In genomic region chr2:85419009-85419711, GRCh38 we compare ENCODE assay signal across 8 cellular contexts. TPM values are rescaled to one million over a fixed set of nuclear protein-coding genes. Genes with fewer than 3 reads are reported as not detected.
DNase-seq lines count a peak whose midpoint lies in the region; ATAC-seq and TF ChIP-seq lines count a peak whose summit lies in the region.

No MANE protein-coding gene starts in this region.

- H3K4me3 Mint-ChIP-seq in CD4-positive, alpha-beta T cell, result peak overlapping the region; percentile 100
- H3K4me3 Mint-ChIP-seq in naive thymus-derived CD8-positive, alpha-beta T cell, result peak overlapping the region; percentile 88 to 100 (median 96)

- POLR2A ChIA-PET in CD4-positive, alpha-beta T cell (lab: Charles Lee), result interaction anchor here (0.6 to 4.8 kb wide), 20 partner anchors 10 to 197 kb away, joined by 3 to 47 read pairs (median 6); partner anchors contain the start of genes ELMOD3, GGCX, MAT2A and RETSAT
- POLR2A ChIA-PET in naive thymus-derived CD8-positive, alpha-beta T cell (lab: Charles Lee), result interaction anchor here (0.6 to 4.5 kb wide), 23 partner anchors 10 to 1021 kb away, joined by 3 to 79 read pairs (median 6); partner anchors contain the start of genes C2orf68, CAPG, ELMOD3 and GGCX

- no peaks in the 10 kb centered on the region for H3K9me3 Mint-ChIP-seq in CD4-positive, alpha-beta T cell
- no peaks in the 10 kb centered on the region for H3K9me3 Mint-ChIP-seq in naive thymus-derived CD8-positive, alpha-beta T cell

- H3K4me3 ChIP-seq in Jurkat, Clone E6-1 (ENCODE audit: low read length), result peak overlapping the region; percentile 87
- peak overlapping the region; percentile 83 for H3K4me3 ChIP-seq in coronary artery

- peak overlapping the region; percentile 92 for H3K27ac Mint-ChIP-seq in CD4-positive, alpha-beta T cell
- H3K27ac Mint-ChIP-seq in naive thymus-derived CD8-positive, alpha-beta T cell, result peak overlapping the region; percentile 34 to 99 (median 96)

- peaks cover 4% of the 10 kb centered on the region for H3K36me3 Mint-ChIP-seq in CD4-positive, alpha-beta T cell (ENCODE audit: low read depth)
- no peaks in the 10 kb centered on the region for H3K36me3 Mint-ChIP-seq in naive thymus-derived CD8-positive, alpha-beta T cell

- no peaks in the 10 kb centered on the region for H3K27me3 ChIP-seq in CD4-positive, alpha-beta T cell (ENCODE audit: control insufficient read depth, insufficient read depth, low read length)

- peaks cover 24% of the 10 kb centered on the region for H3K4me1 Mint-ChIP-seq in CD4-positive, alpha-beta T cell (ENCODE audit: low read depth)
- H3K4me1 Mint-ChIP-seq in naive thymus-derived CD8-positive, alpha-beta T cell, result peaks cover 8 to 38% (median 33%) of the 10 kb centered on the region in 4 donors

- peaks cover 4% of the 10 kb centered on the region for H3K27me3 Mint-ChIP-seq in CD4-positive, alpha-beta T cell
- H3K27me3 Mint-ChIP-seq in naive thymus-derived CD8-positive, alpha-beta T cell, result no peaks in the 10 kb centered on the region

- CTCF ChIA-PET in CD4-positive, alpha-beta T cell (lab: Charles Lee), result interaction anchor here (0.7 to 4.5 kb wide), 5 partner anchors 12 to 137 kb away, joined by 3 to 44 read pairs (median 6); no protein-coding TSS in a partner anchor

- TF ChIP-seq CTCF in CD4-positive, alpha-beta T cell (IDR thresholded peaks at IDR 0.05), result no peak
- TF ChIP-seq CTCF in coronary artery (IDR thresholded peaks at IDR 0.05), result no peak

- DNase-seq in CD4-positive, alpha-beta T cell, result no peak
- DNase-seq in Jurkat, Clone E6-1 (ENCODE audit: low read depth, low spot score), result no peak
- DNase-seq in coronary artery (ENCODE audit: low spot score), result no peak
- no peak for DNase-seq in naive thymus-derived CD8-positive, alpha-beta T cell
- DNase-seq in OCI-M2 (lab: John Stamatoyannopoulos, UW; ENCODE audit: unreplicated experiment), result no peak
- DNase-seq in NCI-H1105 treated with DMSO at 0.1 percent for 48 hours (lab: John Stamatoyannopoulos, UW), result no peak
- no peak for DNase-seq in NCI-H82 treated with DMSO at 0.1 percent for 48 hours (lab: John Stamatoyannopoulos, UW; ENCODE audit: unreplicated experiment)

- no peaks in the 10 kb centered on the region for H3K9me3 ChIP-seq in CD4-positive, alpha-beta T cell (ENCODE audit: control insufficient read depth, low read length)

- H3K27ac ChIP-seq in CD4-positive, alpha-beta T cell (ENCODE audit: low read depth, low read length), result peak overlapping the region; percentile 72
- H3K27ac ChIP-seq in coronary artery, result peak overlapping the region; percentile 96 to 97

- no peak for ATAC-seq in CD4-positive, alpha-beta T cell (ENCODE audit: poor library complexity)
- ATAC-seq in naive thymus-derived CD8-positive, alpha-beta T cell, result no peak
- no peak for ATAC-seq in HG03280 (IDR thresholded peaks at IDR 0.05; ENCODE audit: unreplicated experiment)

- intact Hi-C loops in CD4-positive, alpha-beta T cell (cut with DNase I, micrococcal nuclease), result loop anchor here (2.0 to 10.0 kb wide), 3 partner anchors 14 to 92 kb away; partner anchors contain the start of genes ELMOD3 (in 1 of the 2), RETSAT (in 1 of the 2) and TGOLN2 (in 1 of the 2)

RNA-seq across cellular contexts. Expression of gene SH2D6, which starts 0.6 kb away (rescaled TPM):
- total RNA-seq in CD4-positive, alpha-beta T cell, result under 1 TPM in 1 of 2 experiments, not detected in 1; 0.30 TPM
- polyA plus RNA-seq in Jurkat, Clone E6-1 (2012; ENCODE audit: insufficient read depth, insufficient read length), result 1.4 TPM
- 1 to 10 TPM; 1.3 to 2.2 TPM for total RNA-seq in naive thymus-derived CD8-positive, alpha-beta T cell
- not detected for polyA plus RNA-seq in naive thymus-derived CD8-positive, alpha-beta T cell

RNA-seq across cellular contexts. Expression of gene CAPG, which starts 9.0 kb away (rescaled TPM):
- 10 to 100 TPM; 21.7 to 23.3 TPM for total RNA-seq in CD4-positive, alpha-beta T cell
- 469 TPM for polyA plus RNA-seq in Jurkat, Clone E6-1 (2012; ENCODE audit: insufficient read depth, insufficient read length)
- 1 to 10 TPM; 5.7 to 8.0 TPM for total RNA-seq in naive thymus-derived CD8-positive, alpha-beta T cell
- 10 to 100 TPM; 15.7 to 18.6 (median 16.8) TPM for polyA plus RNA-seq in naive thymus-derived CD8-positive, alpha-beta T cell
